13 cellular contexts compared by ENCODE assay signal in the genomic region with DNA sequence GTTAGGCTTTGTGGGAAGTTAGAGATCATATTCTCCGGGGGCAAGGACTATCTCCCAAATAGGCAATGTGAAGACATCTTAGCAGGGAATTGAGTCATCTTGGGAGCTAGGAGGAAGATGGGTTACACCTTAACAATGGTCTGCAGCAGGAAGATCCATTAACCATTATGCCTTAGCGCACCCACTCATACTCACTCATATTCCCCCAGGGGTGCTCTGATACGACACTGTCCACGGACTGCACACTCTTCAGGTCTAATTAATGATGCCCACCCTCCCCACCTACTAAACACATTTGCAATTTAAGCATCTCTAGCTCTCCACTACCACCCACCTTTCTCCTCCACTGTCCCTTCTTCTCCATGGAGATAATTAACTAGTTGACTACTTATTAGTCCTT. TPM values are rescaled to one million over a fixed set of nuclear protein-coding genes. Genes with fewer than 3 reads are reported as not detected.
A peak's percentile ranks its signal among the peaks of the same experiment; 100 is the strongest.
DNase-seq lines count a peak whose midpoint lies in the region; ATAC-seq and TF ChIP-seq lines count a peak whose summit lies in the region.
"Had no signal": no experiment of that assay in that cellular context is flagged by ENCODE, and none has a peak within 500 bp of the region (broad histone marks: within the 10 kb centered on the region; RNA-seq: fewer than 3 reads in every experiment).

No MANE protein-coding gene starts in this region.

- peaks cover 0 to 3% (median 0%) of the 10 kb centered on the region in 45 donors for H3K27me3 ChIP-seq in dorsolateral prefrontal cortex
- no peaks in the 10 kb centered on the region for H3K27me3 ChIP-seq in osteoblast (ENCODE audit: insufficient read depth, low read length)

- H3K36me3 ChIP-seq in OCI-LY7 (ENCODE audit: insufficient read depth, low read length) (no peaks in the 10 kb centered on the region), osteoblast (ENCODE audit: insufficient read depth, low read length) (no peaks in the 10 kb centered on the region)
- H3K36me3 ChIP-seq: gastrocnemius medialis, upper lobe of left lung had no signal

- H4K20me1 ChIP-seq in OCI-LY7 (ENCODE audit: insufficient read depth, low read length) (no peaks in the 10 kb centered on the region), osteoblast (ENCODE audit: insufficient read depth, low read length) (no peaks in the 10 kb centered on the region)

- H3K27ac Mint-ChIP-seq in T-helper 2 cell treated with Interferon-gamma antibody and Interleukin-4, amounts not matched to agents 5 μg/mL and 100 μg/mL, for 36 hours: no peak overlapping the region
- H3K27ac Mint-ChIP-seq: dendritic cell treated with granulocyte-macrophage colony-stimulating factor and Interleukin-4, amounts not matched to agents 40 ng/mL and 50 ng/mL, for 4 days had no signal

- no peak overlapping the region for H3K27ac ChIP-seq in OCI-LY7 (ENCODE audit: low read depth, low read length, poor library complexity, severe bottlenecking)
- H3K27ac ChIP-seq in dorsolateral prefrontal cortex: peak overlapping the region in 57 of 59 donors; percentile 23 to 98 (median 94)
- H3K27ac ChIP-seq in osteoblast (ENCODE audit: low read depth, low read length): no peak overlapping the region
- H3K27ac ChIP-seq: gastrocnemius medialis, upper lobe of left lung had no signal

- no peaks in the 10 kb centered on the region for H3K79me2 ChIP-seq in OCI-LY7 (ENCODE audit: insufficient read depth, low read depth, low read length)
- peaks cover 26% of the 10 kb centered on the region for H3K79me2 ChIP-seq in osteoblast (ENCODE audit: insufficient read depth, low read length)

- POLR2A ChIA-PET in OCI-LY7 (lab: Charles Lee): interaction anchor here (0.8 to 1.9 kb wide), 2 partner anchors 13 to 62 kb away, joined by 3 to 7 read pairs; no protein-coding TSS in a partner anchor

- H3K4me3 ChIP-seq in OCI-LY7 (ENCODE audit: low read depth, low read length, poor library complexity, severe bottlenecking) (no peak overlapping the region), dorsolateral prefrontal cortex (peak overlapping the region in 40 of 59 donors; percentile 61 to 92 (median 83)), osteoblast (ENCODE audit: insufficient read depth, low read length) (no peak overlapping the region)

- H3K9me3 ChIP-seq in OCI-LY7 (ENCODE audit: low read length): no peaks in the 10 kb centered on the region
- no peaks in the 10 kb centered on the region for H3K9me3 ChIP-seq in osteoblast (ENCODE audit: low read depth, low read length)
- H3K9me3 ChIP-seq: gastrocnemius medialis, upper lobe of left lung had no signal

- H3K27me3 Mint-ChIP-seq in T-helper 2 cell treated with Interferon-gamma antibody and Interleukin-4, amounts not matched to agents 5 μg/mL and 100 μg/mL, for 36 hours (ENCODE audit: low read depth): peaks cover 50% of the 10 kb centered on the region

- no peak for ATAC-seq in GM18909 (IDR thresholded peaks at IDR 0.05; ENCODE audit: poor library complexity, unreplicated experiment)
- no peak for ATAC-seq in GM21619 (IDR thresholded peaks at IDR 0.05; ENCODE audit: unreplicated experiment)
- ATAC-seq: gastrocnemius medialis had no signal

- DNase-seq in T-helper 2 cell treated with Interferon-gamma antibody and Interleukin-4, amounts not matched to agents 5 μg/mL and 100 μg/mL, for 36 hours (ENCODE audit: low spot score): no peak
- DNase-seq in T-helper 2 cell (no peak), OCI-LY7 (ENCODE audit: low spot score) (no peak), dorsolateral prefrontal cortex (no peak), osteoblast (ENCODE audit: insufficient read length, low spot score, missing footprints) (peak; percentile 53), NCI-H187 treated with DMSO at 0.1 percent for 48 hours (lab: John Stamatoyannopoulos, UW) (no peak)
- DNase-seq: DND-41, gastrocnemius medialis had no signal

- peaks cover 17% of the 10 kb centered on the region for H3K4me1 ChIP-seq in OCI-LY7 (ENCODE audit: insufficient read depth, low read length, poor library complexity, severe bottlenecking)
- peaks cover 10% of the 10 kb centered on the region for H3K4me1 ChIP-seq in osteoblast (ENCODE audit: insufficient read depth, low read length)

- no peaks in the 10 kb centered on the region for H3K9me2 ChIP-seq in OCI-LY7 (ENCODE audit: insufficient read depth, low read length)

- H2AFZ ChIP-seq in OCI-LY7 (ENCODE audit: low read length) (peak overlapping the region; percentile 14; the same call in 1 of the 2 replicates), osteoblast (ENCODE audit: low read length) (no peak overlapping the region)

- intact Hi-C loops in OCI-LY7 (cut with micrococcal nuclease; ENCODE audit: unreplicated experiment): no loop called here
- intact Hi-C loops in dorsolateral prefrontal cortex (cut with DNase I): loop anchor here (5.0 to 10.0 kb wide), 10 partner anchors 64 to 401 kb away; a partner anchor contains a TSS

- peaks cover 1% of the 10 kb centered on the region for H3K36me3 Mint-ChIP-seq in T-helper 2 cell treated with Interferon-gamma antibody and Interleukin-4, amounts not matched to agents 5 μg/mL and 100 μg/mL, for 36 hours (ENCODE audit: low read depth)

- H3K4me1 Mint-ChIP-seq in T-helper 2 cell treated with Interferon-gamma antibody and Interleukin-4, amounts not matched to agents 5 μg/mL and 100 μg/mL, for 36 hours (ENCODE audit: low read depth): peaks cover 22% of the 10 kb centered on the region

- H3K4me3 Mint-ChIP-seq in T-helper 2 cell treated with Interferon-gamma antibody and Interleukin-4, amounts not matched to agents 5 μg/mL and 100 μg/mL, for 36 hours: peak overlapping the region; percentile 55

- H3K4me2 ChIP-seq in OCI-LY7 (ENCODE audit: low read length) (peak overlapping the region; percentile 52), osteoblast (ENCODE audit: insufficient read depth, low read length) (peak overlapping the region; percentile 98)

- CTCF ChIA-PET in OCI-LY7 (lab: Charles Lee; ENCODE audit: unreplicated experiment): no interaction called here

- TF ChIP-seq CTCF in OCI-LY7 (conservative IDR thresholded peaks at IDR 0.05; ENCODE audit: low read length) (no peak), dorsolateral prefrontal cortex (IDR thresholded peaks at IDR 0.05 in 54 of 56, conservative IDR thresholded peaks at IDR 0.05 in 2 of 56; ENCODE audit: low read depth in 1 of 56, partially characterized antibody in 56 of 56) (no peak), osteoblast (IDR thresholded peaks at IDR 0.05; ENCODE audit: extremely low read depth, low read depth, low read length) (no peak)

- BruUV-seq in OCI-LY7 (replicated peaks; lab: Mats Ljungman, UMichigan): no TSS peak

- H3K9me3 Mint-ChIP-seq in T-helper 2 cell treated with Interferon-gamma antibody and Interleukin-4, amounts not matched to agents 5 μg/mL and 100 μg/mL, for 36 hours: no peaks in the 10 kb centered on the region
- H3K9me3 Mint-ChIP-seq: dendritic cell treated with granulocyte-macrophage colony-stimulating factor and Interleukin-4, amounts not matched to agents 40 ng/mL and 50 ng/mL, for 4 days had no signal

RNA-seq across cellular contexts. Expression of a gene that starts 0.9 kb away (rescaled TPM):
- total RNA-seq in OCI-LY7 (2014; rRNA removed; shearing (Covaris generic)): not detected in 2 replicates
- total RNA-seq in OCI-LY7 (2022): not detected in 2 replicates
- 100 to 1,000 TPM in 118 of 120 experiments, 10 to 100 TPM in 2; 74.1 to 345 (median 270) TPM for total RNA-seq in dorsolateral prefrontal cortex
- total RNA-seq in osteoblast: 25.3 and 38.3 TPM in 2 replicates
- total RNA-seq: smooth muscle cell had no signal

Comparison
In these comparisons a context has a peak if more than half of its experiments do, and no peak if none do; other contexts are left out.
1. H3K27ac ChIP-seq: peak in dorsolateral prefrontal cortex (57 of 59); none in OCI-LY7 (single experiment) and osteoblast (single experiment).
2. H3K4me3 ChIP-seq: peak in dorsolateral prefrontal cortex (40 of 59); none in OCI-LY7 (single experiment) and osteoblast (single experiment).
3. RNA of a gene that starts 0.9 kb away (total RNA-seq): 74.1 to 345 TPM in dorsolateral prefrontal cortex and 25.3 to 38.3 TPM in osteoblast; not detected in OCI-LY7; every median in the first group is over 10 times any median in the second.